ENCODE assay signal across 20 cellular contexts in the genomic region with DNA sequence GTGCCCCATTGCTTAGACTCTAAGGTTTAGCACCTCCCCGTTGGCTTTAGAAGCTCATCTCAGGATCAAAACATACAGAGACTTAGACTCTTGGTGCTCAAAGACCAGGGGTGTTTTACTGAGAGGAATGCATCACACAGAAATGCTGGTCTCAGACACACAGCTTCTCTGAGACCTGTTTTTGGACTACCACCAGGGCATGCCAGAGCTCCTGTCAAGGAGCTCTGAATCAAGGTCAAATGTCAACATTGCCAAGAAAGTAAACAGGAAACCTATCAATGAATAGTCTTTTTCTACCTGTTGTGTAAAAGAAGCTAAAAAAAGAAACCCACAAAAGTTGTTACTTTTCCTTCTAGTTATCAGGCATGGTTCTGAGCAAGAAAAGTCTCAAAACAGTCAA.
"Had no signal": no experiment of that assay in that cellular context is flagged by ENCODE, and none has a peak within 500 bp of the region (broad histone marks: within the 10 kb centered on the region; RNA-seq: fewer than 3 reads in every experiment).

No MANE protein-coding gene starts in this region.

- H3K4me3 Mint-ChIP-seq: activated CD4-positive, alpha-beta T cell treated with anti-CD3 and anti-CD28 coated beads for 36 hours; activated T-helper 1 cell treated with anti-CD3 and anti-CD28 coated beads, Interleukin-12 subunit alpha, Interleukin-12 subunit beta, Interleukin-2, Interleukin-4 antibody, amounts not matched to agents 30 ng/mL and 10 ng/mL and 1 ng/mL, durations not matched to agents 14 hours and 24 hours and 36 hours; naive thymus-derived CD8-positive, alpha-beta T cell; T-helper 2 cell treated with Interferon-gamma antibody and Interleukin-4, amounts not matched to agents 5 μg/mL and 100 μg/mL, for 36 hours; WTC11 had no signal

- H3K4me3 ChIP-seq: adrenal gland, cardiac muscle cell, gastrocnemius medialis, heart right ventricle, lower lobe of right lung had no signal

- H3K9me3 ChIP-seq: adrenal gland, gastrocnemius medialis, heart right ventricle, lower lobe of right lung had no signal

- H3K27me3 ChIP-seq: adrenal gland, cardiac muscle cell, gastrocnemius medialis, heart right ventricle had no signal

- H3K27me3 Mint-ChIP-seq: activated CD4-positive, alpha-beta T cell treated with anti-CD3 and anti-CD28 coated beads for 36 hours had no signal

- DNase-seq: activated CD4-positive, alpha-beta T cell treated with anti-CD3 and anti-CD28 coated beads for 36 hours; activated CD4-positive, alpha-beta T cell treated with anti-CD3 and anti-CD28 coated beads, Interleukin-2, amount 50 U/mL, for 48 hours; activated gamma-delta T cell treated with Interleukin-2 at 50 U/mL for 16 hours; activated T-cell treated with anti-CD3 and anti-CD28 coated beads for 4 hours; adrenal gland; erythroblast; gastrocnemius medialis; heart right ventricle; lower lobe of right lung; naive thymus-derived CD8-positive, alpha-beta T cell; stimulated activated CD4-positive, alpha-beta T cell treated with anti-CD3 and anti-CD28 coated beads, Interleukin-12 subunit alpha, Interleukin-12 subunit beta, amount 100 ng/mL, for 4 hours; stimulated activated CD4-positive, alpha-beta T cell treated with anti-CD3 and anti-CD28 coated beads, Interleukin-2, amount 100 ng/mL, for 24 hours; stimulated activated naive CD8-positive, alpha-beta T cell treated with anti-CD3 and anti-CD28 coated beads, Interleukin-15, Interleukin-2, amounts not matched to agents 100 U/mL and 50 U/mL, for 24 hours; SW 1271; trophoblast cell had no signal

- ATAC-seq: activated CD4-positive, alpha-beta T cell treated with anti-CD3 and anti-CD28 coated beads for 36 hours; activated naive CD4-positive, alpha-beta T cell treated with anti-CD3 and anti-CD28 coated beads, Interleukin-2, amount 50 U/mL, for 72 hours; gastrocnemius medialis; naive thymus-derived CD8-positive, alpha-beta T cell; stimulated activated naive CD8-positive, alpha-beta T cell treated with anti-CD3 and anti-CD28 coated beads, Interleukin-15, Interleukin-2, amounts not matched to agents 100 U/mL and 50 U/mL, for 24 hours; WTC11 had no signal

- H3K9me3 Mint-ChIP-seq: activated T-helper 1 cell treated with anti-CD3 and anti-CD28 coated beads, Interleukin-12 subunit alpha, Interleukin-12 subunit beta, Interleukin-2, Interleukin-4 antibody, amounts not matched to agents 30 ng/mL and 10 ng/mL and 1 ng/mL, durations not matched to agents 14 hours and 24 hours and 36 hours; naive thymus-derived CD8-positive, alpha-beta T cell; T-helper 2 cell treated with Interferon-gamma antibody and Interleukin-4, amounts not matched to agents 5 μg/mL and 100 μg/mL, for 36 hours had no signal

- H3K27ac Mint-ChIP-seq: activated CD4-positive, alpha-beta T cell treated with anti-CD3 and anti-CD28 coated beads for 36 hours; activated naive CD4-positive, alpha-beta T cell treated with anti-CD3 and anti-CD28 coated beads, Interleukin-2, amount 50 U/mL, for 72 hours; activated T-helper 1 cell treated with anti-CD3 and anti-CD28 coated beads, Interleukin-12 subunit alpha, Interleukin-12 subunit beta, Interleukin-2, Interleukin-4 antibody, amounts not matched to agents 30 ng/mL and 10 ng/mL and 1 ng/mL, durations not matched to agents 14 hours and 24 hours and 36 hours; naive thymus-derived CD8-positive, alpha-beta T cell; T-helper 2 cell treated with Interferon-gamma antibody and Interleukin-4, amounts not matched to agents 5 μg/mL and 100 μg/mL, for 36 hours; WTC11 had no signal

- H3K27ac ChIP-seq: adrenal gland, cardiac muscle cell, gastrocnemius medialis had no signal

- H3K36me3 Mint-ChIP-seq: naive thymus-derived CD8-positive, alpha-beta T cell had no signal

- H3K4me1 ChIP-seq: gastrocnemius medialis, lower lobe of right lung had no signal
